Comparison of ENCODE assay signal across 13 cellular contexts in genomic region chr2:72982781-72983499, GRCh38.
"Had no signal": no experiment of that assay in that cellular context is flagged by ENCODE, and none has a peak within 500 bp of the region (broad histone marks: within the 10 kb centered on the region; RNA-seq: fewer than 3 reads in every experiment).

No MANE protein-coding gene starts in this region.

- H3K4me3 ChIP-seq: cardiac muscle cell, colonic mucosa, prostate gland, thyroid gland had no signal

- H3K27me3 ChIP-seq: cardiac muscle cell, colonic mucosa, thyroid gland had no signal

- DNase-seq: activated naive CD4-positive, alpha-beta T cell treated with anti-CD3 and anti-CD28 coated beads, Interleukin-2, amount 10 ng/mL, durations not matched to agents 7 days and 5 days; activated T-cell treated with anti-CD3 and anti-CD28 coated beads for 4 hours; foreskin fibroblast; natural killer cell; occipital lobe; stimulated activated CD4-positive, alpha-beta T cell treated with anti-CD3 and anti-CD28 coated beads, Interleukin-2, amount 100 ng/mL, for 48 hours; thyroid gland had no signal

- H3K36me3 ChIP-seq: cardiac muscle cell, colonic mucosa, prostate gland, thyroid gland had no signal

- H3K27me3 Mint-ChIP-seq: activated naive CD4-positive, alpha-beta T cell treated with anti-CD3 and anti-CD28 coated beads, Interleukin-2, amount 10 ng/mL, durations not matched to agents 7 days and 5 days; stimulated activated memory B cell treated with anti-CD40 and anti-IgM and Interleukin-4, amounts not matched to agents 10 μg/mL and 1 μg/mL and 100 μg/mL, for 72 hours had no signal

- H3K9me3 ChIP-seq: colonic mucosa, prostate gland, thyroid gland had no signal

- H3K4me1 Mint-ChIP-seq: activated naive CD4-positive, alpha-beta T cell treated with anti-CD3 and anti-CD28 coated beads, Interleukin-2, amount 10 ng/mL, durations not matched to agents 7 days and 5 days had no signal

- H3K27ac Mint-ChIP-seq: activated naive CD4-positive, alpha-beta T cell treated with anti-CD3 and anti-CD28 coated beads, Interleukin-2, amount 10 ng/mL, durations not matched to agents 7 days and 5 days; activated T-helper 2 cell treated with anti-CD3 and anti-CD28 coated beads, Interferon-gamma antibody, Interleukin-2, Interleukin-4, amounts not matched to agents 10 μg/mL and 5 μg/mL and 100 μg/mL, durations not matched to agents 14 hours and 24 hours and 36 hours; stimulated activated memory B cell treated with anti-CD40 and anti-IgM and Interleukin-4, amounts not matched to agents 10 μg/mL and 1 μg/mL and 100 μg/mL, for 72 hours had no signal

- H3K9me3 Mint-ChIP-seq: activated naive CD4-positive, alpha-beta T cell treated with anti-CD3 and anti-CD28 coated beads, Interleukin-2, amount 10 ng/mL, durations not matched to agents 7 days and 5 days; activated T-helper 2 cell treated with anti-CD3 and anti-CD28 coated beads, Interferon-gamma antibody, Interleukin-2, Interleukin-4, amounts not matched to agents 10 μg/mL and 5 μg/mL and 100 μg/mL, durations not matched to agents 14 hours and 24 hours and 36 hours; natural killer cell; stimulated activated memory B cell treated with anti-CD40 and anti-IgM and Interleukin-4, amounts not matched to agents 10 μg/mL and 1 μg/mL and 100 μg/mL, for 72 hours had no signal

- H3K36me3 Mint-ChIP-seq: activated naive CD4-positive, alpha-beta T cell treated with anti-CD3 and anti-CD28 coated beads, Interleukin-2, amount 10 ng/mL, durations not matched to agents 7 days and 5 days; natural killer cell had no signal

- H3K4me1 ChIP-seq: colonic mucosa, prostate gland, thyroid gland had no signal

- H3K4me3 Mint-ChIP-seq: activated naive CD4-positive, alpha-beta T cell treated with anti-CD3 and anti-CD28 coated beads, Interleukin-2, amount 10 ng/mL, durations not matched to agents 7 days and 5 days; natural killer cell; stimulated activated memory B cell treated with anti-CD40 and anti-IgM and Interleukin-4, amounts not matched to agents 10 μg/mL and 1 μg/mL and 100 μg/mL, for 72 hours had no signal

- H3K27ac ChIP-seq: colonic mucosa, prostate gland, thyroid gland had no signal

- ATAC-seq: activated CD4-positive, CD25-positive, alpha-beta regulatory T cell treated with anti-CD3 and anti-CD28 coated beads, Interleukin-2, amount 50 U/mL, for 24 hours; stimulated activated memory B cell treated with anti-CD40 and anti-IgM and Interleukin-4, amounts not matched to agents 10 μg/mL and 1 μg/mL and 100 μg/mL, for 72 hours had no signal
